ENCODE assay signal across 8 cellular contexts in genomic region chr5:62306494-62307363, GRCh38. TPM values are rescaled to one million over a fixed set of nuclear protein-coding genes. Genes with fewer than 3 reads are reported as not detected.
A peak's percentile ranks its signal among the peaks of the same experiment; 100 is the strongest.
DNase-seq lines count a peak whose midpoint lies in the region; ATAC-seq and TF ChIP-seq lines count a peak whose summit lies in the region.

No MANE protein-coding gene starts in this region.

- no peaks in the 10 kb centered on the region for H3K4me1 ChIP-seq in mucosa of stomach (ENCODE audit: control insufficient read depth, insufficient read depth, low read length)

- TF ChIP-seq CTCF in epithelial cell of proximal tubule (conservative IDR thresholded peaks at IDR 0.05; ENCODE audit: low read depth, low read length), result no peak

- H3K27me3 ChIP-seq in mucosa of stomach (ENCODE audit: control insufficient read depth, insufficient read depth, low read length), result no peaks in the 10 kb centered on the region

- peak overlapping the region; percentile 87 for H3K4me3 ChIP-seq in epithelial cell of proximal tubule (ENCODE audit: low read depth, low read length)
- peak overlapping the region; percentile 26 for H3K4me3 ChIP-seq in mucosa of stomach (ENCODE audit: low read length)

- ATAC-seq in HG02852 (IDR thresholded peaks at IDR 0.05; ENCODE audit: unreplicated experiment), result peak; percentile 23

- no peaks in the 10 kb centered on the region for H3K36me3 ChIP-seq in mucosa of stomach (ENCODE audit: control insufficient read depth, insufficient read depth, low read length)

- H3K9me3 ChIP-seq in mucosa of stomach (ENCODE audit: control insufficient read depth, low read length), result no peaks in the 10 kb centered on the region

- H3K9ac ChIP-seq in mucosa of stomach (ENCODE audit: low read length), result peak overlapping the region; percentile 76

- DNase-seq in NCI-H2227 (lab: John Stamatoyannopoulos, UW; ENCODE audit: unreplicated experiment) (peak; percentile 38), NCI-H2227 treated with DMSO at 0.1 percent for 48 hours (lab: John Stamatoyannopoulos, UW) (no peak), NCI-H69 (lab: John Stamatoyannopoulos, UW) (peak; percentile 76), activated T-cell treated with anti-CD3 and anti-CD28 coated beads for 24 hours (ENCODE audit: low read depth) (peak; percentile 61), epithelial cell of proximal tubule (ENCODE audit: low read depth) (no peak)
- peak; percentile 46 for DNase-seq in stimulated activated CD8-positive, alpha-beta memory T cell treated with anti-CD3 and anti-CD28 coated beads, Interleukin-7, amount 100 ng/mL, for 24 hours (ENCODE audit: low read depth)

RNA-seq across cellular contexts. Expression of gene KIF2A, which starts 0.7 kb away (rescaled TPM):
- total RNA-seq in epithelial cell of proximal tubule, result 47.7 and 55.1 TPM in 2 replicates

Comparison
In these comparisons a context has a peak if more than half of its experiments do, and no peak if none do; other contexts are left out.
1. DNase-seq: peak in NCI-H2227 (single experiment), NCI-H69 (single experiment), activated T-cell treated with anti-CD3 and anti-CD28 coated beads for 24 hours (single experiment) and stimulated activated CD8-positive, alpha-beta memory T cell treated with anti-CD3 and anti-CD28 coated beads, Interleukin-7, amount 100 ng/mL, for 24 hours (single experiment); none in NCI-H2227 treated with DMSO at 0.1 percent for 48 hours (single experiment) and epithelial cell of proximal tubule (single experiment).